Comparison of ENCODE assay signal across 8 cellular contexts in genomic region chr9:129991139-129991538, GRCh38. TPM values are rescaled to one million over a fixed set of nuclear protein-coding genes. Genes with fewer than 3 reads are reported as not detected.
DNase-seq lines count a peak whose midpoint lies in the region; ATAC-seq and TF ChIP-seq lines count a peak whose summit lies in the region.
"Not testable (repeated sequence)": the region's sequence is repeated elsewhere in the genome, so short reads cannot be mapped to it uniquely, and the experiment has no call there.

No MANE protein-coding gene starts in this region.

- peaks cover 37 to 54% of the 10 kb centered on the region in 2 donors for H3K36me3 Mint-ChIP-seq in CD14-positive monocyte
- peaks cover 57% of the 10 kb centered on the region for H3K36me3 Mint-ChIP-seq in activated CD4-positive, alpha-beta memory T cell treated with anti-CD3 and anti-CD28 coated beads, Interleukin-2, amount 10 ng/mL, durations not matched to agents 7 days and 5 days (ENCODE audit: low read depth)
- H3K36me3 Mint-ChIP-seq in activated naive CD4-positive, alpha-beta T cell treated with anti-CD3 and anti-CD28 coated beads, Interleukin-2, amount 50 U/mL, for 24 hours = peaks cover 30% of the 10 kb centered on the region
- H3K36me3 Mint-ChIP-seq in naive thymus-derived CD4-positive, alpha-beta T cell = peaks cover 5 to 30% (median 20%) of the 10 kb centered on the region in 5 donors
- H3K36me3 Mint-ChIP-seq in stimulated activated memory B cell treated with anti-CD40 and anti-IgM and Interleukin-4, amounts not matched to agents 10 μg/mL and 1 μg/mL and 100 μg/mL, for 72 hours = peaks cover 53% of the 10 kb centered on the region

- H3K79me2 ChIP-seq in GM23248 (ENCODE audit: insufficient read depth) (peaks cover 27% of the 10 kb centered on the region), SK-N-SH (ENCODE audit: insufficient read depth) (peaks cover 23% of the 10 kb centered on the region; the same call in 1 of the 2 replicates)

- H4K20me1 ChIP-seq in GM23248 (ENCODE audit: insufficient read depth); SK-N-SH (ENCODE audit: insufficient read depth): not testable (repeated sequence)

- H3K27ac Mint-ChIP-seq in CD14-positive monocyte = peak overlapping the region; percentile 89 to 97 (median 92)
- peak overlapping the region; percentile 89 for H3K27ac Mint-ChIP-seq in activated CD4-positive, alpha-beta memory T cell treated with anti-CD3 and anti-CD28 coated beads, Interleukin-2, amount 10 ng/mL, durations not matched to agents 7 days and 5 days
- H3K27ac Mint-ChIP-seq in activated naive CD4-positive, alpha-beta T cell treated with anti-CD3 and anti-CD28 coated beads, Interleukin-2, amount 50 U/mL, for 24 hours = peak overlapping the region; percentile 99
- peak overlapping the region; percentile 84 to 98 (median 95) for H3K27ac Mint-ChIP-seq in naive thymus-derived CD4-positive, alpha-beta T cell
- H3K27ac Mint-ChIP-seq in stimulated activated memory B cell treated with anti-CD40 and anti-IgM and Interleukin-4, amounts not matched to agents 10 μg/mL and 1 μg/mL and 100 μg/mL, for 72 hours = peak overlapping the region; percentile 90

- H3K27ac ChIP-seq in GM23248 (peak overlapping the region; percentile 54), SK-N-SH (ENCODE audit: low read depth in 2 of 2, low read length in 1 of 2) (peak overlapping the region; percentile 24 to 96; a peak in 3 of 4 replicates)
- peak overlapping the region; percentile 90 for H3K27ac ChIP-seq in effector memory CD4-positive, alpha-beta T cell (ENCODE audit: insufficient read depth, low read length, poor library complexity, severe bottlenecking)
- peak overlapping the region; percentile 76 for H3K27ac ChIP-seq in naive thymus-derived CD4-positive, alpha-beta T cell (ENCODE audit: low read depth, low read length)

- not testable (repeated sequence) for H3K36me3 ChIP-seq in GM23248 (ENCODE audit: low read depth); SK-N-SH (replicated peaks in 1 of 2; ENCODE audit: control insufficient read depth in 1 of 2, insufficient read depth in 2 of 2, low read length in 1 of 2); effector memory CD4-positive, alpha-beta T cell (ENCODE audit: control insufficient read depth, insufficient read depth, low read length); naive thymus-derived CD4-positive, alpha-beta T cell (ENCODE audit: control insufficient read depth in 2 of 3, insufficient read depth in 3 of 3, low read length in 3 of 3)

- H2AFZ ChIP-seq in GM23248; SK-N-SH (ENCODE audit: low read depth): not testable (repeated sequence)

- POLR2A ChIA-PET in SK-N-SH (lab: Yijun Ruan, JAX) = not testable (repeated sequence)
- POLR2A ChIA-PET in activated CD4-positive, alpha-beta memory T cell treated with anti-CD3 and anti-CD28 coated beads, Interleukin-2, amount 10 ng/mL, durations not matched to agents 7 days and 5 days (lab: Charles Lee) = interaction anchor here (0.6 to 10.2 kb wide), 14 partner anchors 16 to 495 kb away, joined by 3 to 97 read pairs (median 6); partner anchors contain the start of genes FNBP1 and GPR107
- POLR2A ChIA-PET in naive thymus-derived CD4-positive, alpha-beta T cell (lab: Charles Lee) = interaction anchor here (2.4 kb wide), 1 partner anchor 29 kb away, joined by 7 read pairs; no protein-coding TSS in a partner anchor

- H3K4me1 ChIP-seq in GM23248 (ENCODE audit: insufficient read depth) (peaks cover 49% of the 10 kb centered on the region), SK-N-SH (ENCODE audit: control insufficient read depth in 1 of 2, insufficient read depth in 2 of 2, low read depth in 1 of 2, low read length in 1 of 2) (peaks cover 2 to 32% of the 10 kb centered on the region in 2 experiments; a peak in 2 of 4 replicates)
- peaks cover 56% of the 10 kb centered on the region for H3K4me1 ChIP-seq in effector memory CD4-positive, alpha-beta T cell (ENCODE audit: control insufficient read depth, insufficient read depth, low read length, poor library complexity, severe bottlenecking)
- peaks cover 51 to 52% of the 10 kb centered on the region in 2 donors for H3K4me1 ChIP-seq in naive thymus-derived CD4-positive, alpha-beta T cell (ENCODE audit: control insufficient read depth in 2 of 2, insufficient read depth in 2 of 2, low read length in 2 of 2)

- not testable (repeated sequence) for H3K9me3 ChIP-seq in GM23248 (ENCODE audit: low read depth); SK-N-SH; effector memory CD4-positive, alpha-beta T cell (ENCODE audit: control insufficient read depth, low read length); naive thymus-derived CD4-positive, alpha-beta T cell (ENCODE audit: control insufficient read depth in 2 of 3, low read length in 3 of 3)

- H3K27me3 ChIP-seq in GM23248 (replicated peaks; ENCODE audit: insufficient read depth); SK-N-SH (ENCODE audit: insufficient read depth); effector memory CD4-positive, alpha-beta T cell (replicated peaks; ENCODE audit: control insufficient read depth, insufficient read depth, low read length, poor library complexity, severe bottlenecking); naive thymus-derived CD4-positive, alpha-beta T cell (ENCODE audit: control insufficient read depth in 2 of 2, insufficient read depth in 2 of 2, low read length in 2 of 2): not testable (repeated sequence)

- H3K4me3 Mint-ChIP-seq in CD14-positive monocyte; activated CD4-positive, alpha-beta memory T cell treated with anti-CD3 and anti-CD28 coated beads, Interleukin-2, amount 10 ng/mL, durations not matched to agents 7 days and 5 days: not testable (repeated sequence)
- H3K4me3 Mint-ChIP-seq in activated naive CD4-positive, alpha-beta T cell treated with anti-CD3 and anti-CD28 coated beads, Interleukin-2, amount 50 U/mL, for 24 hours = peak overlapping the region; percentile 85
- H3K4me3 Mint-ChIP-seq in naive thymus-derived CD4-positive, alpha-beta T cell = peak overlapping the region in 7 of 10 donors; percentile 6 to 85 (median 62)
- peak overlapping the region; percentile 62 for H3K4me3 Mint-ChIP-seq in stimulated activated memory B cell treated with anti-CD40 and anti-IgM and Interleukin-4, amounts not matched to agents 10 μg/mL and 1 μg/mL and 100 μg/mL, for 72 hours

- H3K9me3 Mint-ChIP-seq in CD14-positive monocyte; activated CD4-positive, alpha-beta memory T cell treated with anti-CD3 and anti-CD28 coated beads, Interleukin-2, amount 10 ng/mL, durations not matched to agents 7 days and 5 days; activated naive CD4-positive, alpha-beta T cell treated with anti-CD3 and anti-CD28 coated beads, Interleukin-2, amount 50 U/mL, for 24 hours; naive thymus-derived CD4-positive, alpha-beta T cell; stimulated activated memory B cell treated with anti-CD40 and anti-IgM and Interleukin-4, amounts not matched to agents 10 μg/mL and 1 μg/mL and 100 μg/mL, for 72 hours: not testable (repeated sequence)

- not testable (repeated sequence) for TF ChIP-seq CTCF in CD14-positive monocyte (IDR thresholded peaks at IDR 0.05); SK-N-SH (IDR thresholded peaks at IDR 0.05)

- H3K9me2 ChIP-seq in GM23248 (ENCODE audit: insufficient read depth); SK-N-SH: not testable (repeated sequence)

- in situ Hi-C loops in GM23248 (cut with MboI) = not testable (repeated sequence)

- not testable (repeated sequence) for H3K27me3 Mint-ChIP-seq in CD14-positive monocyte (ENCODE audit: low read depth in 3 of 3); activated CD4-positive, alpha-beta memory T cell treated with anti-CD3 and anti-CD28 coated beads, Interleukin-2, amount 10 ng/mL, durations not matched to agents 7 days and 5 days; activated naive CD4-positive, alpha-beta T cell treated with anti-CD3 and anti-CD28 coated beads, Interleukin-2, amount 50 U/mL, for 24 hours; naive thymus-derived CD4-positive, alpha-beta T cell; stimulated activated memory B cell treated with anti-CD40 and anti-IgM and Interleukin-4, amounts not matched to agents 10 μg/mL and 1 μg/mL and 100 μg/mL, for 72 hours

- peaks cover 45% of the 10 kb centered on the region for H3K4me1 Mint-ChIP-seq in CD14-positive monocyte
- peaks cover 78% of the 10 kb centered on the region for H3K4me1 Mint-ChIP-seq in activated CD4-positive, alpha-beta memory T cell treated with anti-CD3 and anti-CD28 coated beads, Interleukin-2, amount 10 ng/mL, durations not matched to agents 7 days and 5 days
- H3K4me1 Mint-ChIP-seq in activated naive CD4-positive, alpha-beta T cell treated with anti-CD3 and anti-CD28 coated beads, Interleukin-2, amount 50 U/mL, for 24 hours = peaks cover 75% of the 10 kb centered on the region
- peaks cover 55 to 85% (median 73%) of the 10 kb centered on the region in 7 donors for H3K4me1 Mint-ChIP-seq in naive thymus-derived CD4-positive, alpha-beta T cell
- peaks cover 83% of the 10 kb centered on the region for H3K4me1 Mint-ChIP-seq in stimulated activated memory B cell treated with anti-CD40 and anti-IgM and Interleukin-4, amounts not matched to agents 10 μg/mL and 1 μg/mL and 100 μg/mL, for 72 hours

- CTCF ChIA-PET in SK-N-SH (lab: Yijun Ruan, JAX) = interaction anchor here (0.6 to 0.9 kb wide), 2 partner anchors 10 to 253 kb away, joined by 3 read pairs; no protein-coding TSS in a partner anchor
- CTCF ChIA-PET in activated CD4-positive, alpha-beta memory T cell treated with anti-CD3 and anti-CD28 coated beads, Interleukin-2, amount 10 ng/mL, durations not matched to agents 7 days and 5 days (lab: Charles Lee) = interaction anchor here (0.7 to 1.5 kb wide), 3 partner anchors 18 to 58 kb away, joined by 4 to 5 read pairs (median 4); no protein-coding TSS in a partner anchor
- CTCF ChIA-PET in naive thymus-derived CD4-positive, alpha-beta T cell (lab: Charles Lee) = interaction anchor here (1.0 kb wide), 1 partner anchor 27 kb away, joined by 3 read pairs; no protein-coding TSS in a partner anchor

- not testable (repeated sequence) for ATAC-seq in naive thymus-derived CD4-positive, alpha-beta T cell; stimulated activated memory B cell treated with anti-CD40 and anti-IgM and Interleukin-4, amounts not matched to agents 10 μg/mL and 1 μg/mL and 100 μg/mL, for 72 hours

- H3K4me3 ChIP-seq in GM23248; SK-N-SH (ENCODE audit: low read depth in 2 of 2, low read length in 1 of 2); effector memory CD4-positive, alpha-beta T cell (ENCODE audit: insufficient read depth, low read depth, low read length, poor library complexity, severe bottlenecking); naive thymus-derived CD4-positive, alpha-beta T cell (ENCODE audit: low read length): not testable (repeated sequence)

- DNase-seq in CD14-positive monocyte (ENCODE audit: low spot score); GM23248; SK-N-SH; activated CD4-positive, alpha-beta memory T cell treated with anti-CD3 and anti-CD28 coated beads, Interleukin-2, amount 10 ng/mL, durations not matched to agents 7 days and 5 days; effector memory CD4-positive, alpha-beta T cell; naive thymus-derived CD4-positive, alpha-beta T cell: not testable (repeated sequence)

- H3F3A ChIP-seq in GM23248 (ENCODE audit: insufficient read depth) = peaks cover 33% of the 10 kb centered on the region
- H3F3A ChIP-seq in SK-N-SH (replicated peaks; ENCODE audit: insufficient read depth) = peaks cover 37% of the 10 kb centered on the region

- H3K4me2 ChIP-seq in GM23248 (ENCODE audit: unreplicated experiment) = not testable (repeated sequence)
- peak overlapping the region; percentile 49 for H3K4me2 ChIP-seq in SK-N-SH

- not testable (repeated sequence) for H3K9ac ChIP-seq in GM23248
- peak overlapping the region; percentile 51; the same call in 1 of the 2 replicates for H3K9ac ChIP-seq in SK-N-SH

- 98 to 100% methylated on average over 6 of the region's 6 CpGs for WGBS in GM23248 (ENCODE audit: low coverage in 1 of 2, low lambda C conversion rate in 2 of 2, missing lambda C conversion rate in 2 of 2), 2 experiments
- WGBS in SK-N-SH (ENCODE audit: low lambda C conversion rate) = 99% methylated on average over 6 of the region's 6 CpGs

- not testable (repeated sequence) for TF ChIP-seq RAD21 in SK-N-SH (IDR thresholded peaks at IDR 0.05; ENCODE audit: low read length)

- TF ChIP-seq EP300 in SK-N-SH (IDR thresholded peaks at IDR 0.05; ENCODE audit: borderline replicate concordance in 1 of 2, low read depth in 1 of 2, low read length in 1 of 2) = not testable (repeated sequence)

- intact Hi-C loops in CD14-positive monocyte (cut with micrococcal nuclease) = loop anchor here in 1 of 2 donors (10.0 kb wide), 1 partner anchor 46 kb away; no protein-coding TSS in a partner anchor
- intact Hi-C loops in naive thymus-derived CD4-positive, alpha-beta T cell (cut with micrococcal nuclease) = loop anchor here (2.0 kb wide), 4 partner anchors 16 to 46 kb away; no protein-coding TSS in a partner anchor

RNA-seq across cellular contexts. Expression of gene FNBP1, which starts 51.9 kb away (rescaled TPM):
- polyA plus RNA-seq in CD14-positive monocyte (10 to 100 TPM; 51.4 to 60.7 TPM), GM23248 (2016; fragmentation: Nextera tagmentation; extraction: Ambion mirVana) (17.8 TPM in 2 replicates), SK-N-SH (2012; rRNA removed) (10.2 and 11.0 TPM in 2 replicates)
- 18.8 and 22.6 TPM in 2 replicates for total RNA-seq in GM23248 (2014; rRNA removed; shearing (Covaris generic))
- 13.1 and 17.9 TPM in 2 replicates for polyA plus RNA-seq in SK-N-SH (2012; cell fraction: cytosol; rRNA removed)
- polyA plus RNA-seq in SK-N-SH (2012; cell fraction: nucleus; rRNA removed) = 19.1 and 20.3 TPM in 2 replicates
- total RNA-seq in activated CD4-positive, alpha-beta memory T cell treated with anti-CD3 and anti-CD28 coated beads, Interleukin-2, amount 10 ng/mL, durations not matched to agents 7 days and 5 days = 100 to 1,000 TPM; 208 to 213 TPM
- total RNA-seq in naive thymus-derived CD4-positive, alpha-beta T cell = 100 to 1,000 TPM; 160 to 207 (median 174) TPM
- polyA plus RNA-seq in naive thymus-derived CD4-positive, alpha-beta T cell = 100 to 1,000 TPM; 138 to 160 TPM
